ENCODE assay signal across 2 cellular contexts in the genomic region with DNA sequence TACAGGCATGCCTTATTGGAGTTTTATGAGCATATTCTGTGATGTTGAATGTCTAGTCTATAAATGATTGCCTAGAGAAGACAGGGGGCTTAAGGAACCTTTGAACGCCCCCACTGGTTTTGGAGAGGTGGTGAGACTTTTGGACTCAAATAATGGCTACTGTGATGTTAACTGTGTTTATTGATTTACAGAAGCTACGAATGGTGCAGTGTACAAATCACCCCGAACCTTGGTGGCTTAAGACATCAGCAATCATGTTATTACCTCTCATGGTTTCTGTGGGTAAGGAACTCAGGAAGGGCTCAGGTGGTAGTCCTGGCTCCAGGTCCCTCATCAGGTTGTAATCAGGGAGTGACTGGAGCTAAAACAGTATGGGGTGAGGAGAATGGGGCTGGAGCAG.
TF ChIP-seq lines count a peak whose summit lies in the region.

No MANE protein-coding gene starts in this region.

TF ChIP-seq in HepG2, 621 proteins besides CTCF, POLR2A, EP300 and RAD21 (continues in another document):
- TF ChIP-seq, protein P1, sequence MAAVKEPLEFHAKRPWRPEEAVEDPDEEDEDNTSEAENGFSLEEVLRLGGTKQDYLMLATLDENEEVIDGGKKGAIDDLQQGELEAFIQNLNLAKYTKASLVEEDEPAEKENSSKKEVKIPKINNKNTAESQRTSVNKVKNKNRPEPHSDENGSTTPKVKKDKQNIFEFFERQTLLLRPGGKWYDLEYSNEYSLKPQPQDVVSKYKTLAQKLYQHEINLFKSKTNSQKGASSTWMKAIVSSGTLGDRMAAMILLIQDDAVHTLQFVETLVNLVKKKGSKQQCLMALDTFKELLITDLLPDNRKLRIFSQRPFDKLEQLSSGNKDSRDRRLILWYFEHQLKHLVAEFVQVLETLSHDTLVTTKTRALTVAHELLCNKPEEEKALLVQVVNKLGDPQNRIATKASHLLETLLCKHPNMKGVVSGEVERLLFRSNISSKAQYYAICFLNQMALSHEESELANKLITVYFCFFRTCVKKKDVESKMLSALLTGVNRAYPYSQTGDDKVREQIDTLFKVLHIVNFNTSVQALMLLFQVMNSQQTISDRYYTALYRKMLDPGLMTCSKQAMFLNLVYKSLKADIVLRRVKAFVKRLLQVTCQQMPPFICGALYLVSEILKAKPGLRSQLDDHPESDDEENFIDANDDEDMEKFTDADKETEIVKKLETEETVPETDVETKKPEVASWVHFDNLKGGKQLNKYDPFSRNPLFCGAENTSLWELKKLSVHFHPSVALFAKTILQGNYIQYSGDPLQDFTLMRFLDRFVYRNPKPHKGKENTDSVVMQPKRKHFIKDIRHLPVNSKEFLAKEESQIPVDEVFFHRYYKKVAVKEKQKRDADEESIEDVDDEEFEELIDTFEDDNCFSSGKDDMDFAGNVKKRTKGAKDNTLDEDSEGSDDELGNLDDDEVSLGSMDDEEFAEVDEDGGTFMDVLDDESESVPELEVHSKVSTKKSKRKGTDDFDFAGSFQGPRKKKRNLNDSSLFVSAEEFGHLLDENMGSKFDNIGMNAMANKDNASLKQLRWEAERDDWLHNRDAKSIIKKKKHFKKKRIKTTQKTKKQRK (IDR thresholded peaks at IDR 0.05; ENCODE audit: low read length): no peak
- TF ChIP-seq NFKBIZ (CRISPR knock-in tag; IDR thresholded peaks at IDR 0.05): no peak
- TF ChIP-seq, protein P2, sequence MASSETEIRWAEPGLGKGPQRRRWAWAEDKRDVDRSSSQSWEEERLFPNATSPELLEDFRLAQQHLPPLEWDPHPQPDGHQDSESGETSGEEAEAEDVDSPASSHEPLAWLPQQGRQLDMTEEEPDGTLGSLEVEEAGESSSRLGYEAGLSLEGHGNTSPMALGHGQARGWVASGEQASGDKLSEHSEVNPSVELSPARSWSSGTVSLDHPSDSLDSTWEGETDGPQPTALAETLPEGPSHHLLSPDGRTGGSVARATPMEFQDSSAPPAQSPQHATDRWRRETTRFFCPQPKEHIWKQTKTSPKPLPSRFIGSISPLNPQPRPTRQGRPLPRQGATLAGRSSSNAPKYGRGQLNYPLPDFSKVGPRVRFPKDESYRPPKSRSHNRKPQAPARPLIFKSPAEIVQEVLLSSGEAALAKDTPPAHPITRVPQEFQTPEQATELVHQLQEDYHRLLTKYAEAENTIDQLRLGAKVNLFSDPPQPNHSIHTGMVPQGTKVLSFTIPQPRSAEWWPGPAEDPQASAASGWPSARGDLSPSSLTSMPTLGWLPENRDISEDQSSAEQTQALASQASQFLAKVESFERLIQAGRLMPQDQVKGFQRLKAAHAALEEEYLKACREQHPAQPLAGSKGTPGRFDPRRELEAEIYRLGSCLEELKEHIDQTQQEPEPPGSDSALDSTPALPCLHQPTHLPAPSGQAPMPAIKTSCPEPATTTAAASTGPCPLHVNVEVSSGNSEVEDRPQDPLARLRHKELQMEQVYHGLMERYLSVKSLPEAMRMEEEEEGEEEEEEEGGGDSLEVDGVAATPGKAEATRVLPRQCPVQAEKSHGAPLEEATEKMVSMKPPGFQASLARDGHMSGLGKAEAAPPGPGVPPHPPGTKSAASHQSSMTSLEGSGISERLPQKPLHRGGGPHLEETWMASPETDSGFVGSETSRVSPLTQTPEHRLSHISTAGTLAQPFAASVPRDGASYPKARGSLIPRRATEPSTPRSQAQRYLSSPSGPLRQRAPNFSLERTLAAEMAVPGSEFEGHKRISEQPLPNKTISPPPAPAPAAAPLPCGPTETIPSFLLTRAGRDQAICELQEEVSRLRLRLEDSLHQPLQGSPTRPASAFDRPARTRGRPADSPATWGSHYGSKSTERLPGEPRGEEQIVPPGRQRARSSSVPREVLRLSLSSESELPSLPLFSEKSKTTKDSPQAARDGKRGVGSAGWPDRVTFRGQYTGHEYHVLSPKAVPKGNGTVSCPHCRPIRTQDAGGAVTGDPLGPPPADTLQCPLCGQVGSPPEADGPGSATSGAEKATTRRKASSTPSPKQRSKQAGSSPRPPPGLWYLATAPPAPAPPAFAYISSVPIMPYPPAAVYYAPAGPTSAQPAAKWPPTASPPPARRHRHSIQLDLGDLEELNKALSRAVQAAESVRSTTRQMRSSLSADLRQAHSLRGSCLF (CRISPR knock-in tag; IDR thresholded peaks at IDR 0.05; ENCODE audit: borderline replicate concordance): no peak
- TF ChIP-seq SIX4 (CRISPR knock-in tag; IDR thresholded peaks at IDR 0.05): no peak
- TF ChIP-seq, protein P3, sequence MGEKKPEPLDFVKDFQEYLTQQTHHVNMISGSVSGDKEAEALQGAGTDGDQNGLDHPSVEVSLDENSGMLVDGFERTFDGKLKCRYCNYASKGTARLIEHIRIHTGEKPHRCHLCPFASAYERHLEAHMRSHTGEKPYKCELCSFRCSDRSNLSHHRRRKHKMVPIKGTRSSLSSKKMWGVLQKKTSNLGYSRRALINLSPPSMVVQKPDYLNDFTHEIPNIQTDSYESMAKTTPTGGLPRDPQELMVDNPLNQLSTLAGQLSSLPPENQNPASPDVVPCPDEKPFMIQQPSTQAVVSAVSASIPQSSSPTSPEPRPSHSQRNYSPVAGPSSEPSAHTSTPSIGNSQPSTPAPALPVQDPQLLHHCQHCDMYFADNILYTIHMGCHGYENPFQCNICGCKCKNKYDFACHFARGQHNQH (CRISPR knock-in tag; IDR thresholded peaks at IDR 0.05): no peak
- TF ChIP-seq NR3C1 (CRISPR knock-in tag; IDR thresholded peaks at IDR 0.05): no peak
- no peak for TF ChIP-seq TBX3 (IDR thresholded peaks at IDR 0.05; ENCODE audit: borderline replicate concordance)
- TF ChIP-seq ATAD3A (CRISPR knock-in tag; IDR thresholded peaks at IDR 0.05): no peak
- TF ChIP-seq SMARCE1 (IDR thresholded peaks at IDR 0.05; ENCODE audit: borderline replicate concordance): no peak
- TF ChIP-seq HIVEP1 (CRISPR knock-in tag; IDR thresholded peaks at IDR 0.05): no peak
- TF ChIP-seq NFRKB (IDR thresholded peaks at IDR 0.05): no peak
- TF ChIP-seq, protein P4, sequence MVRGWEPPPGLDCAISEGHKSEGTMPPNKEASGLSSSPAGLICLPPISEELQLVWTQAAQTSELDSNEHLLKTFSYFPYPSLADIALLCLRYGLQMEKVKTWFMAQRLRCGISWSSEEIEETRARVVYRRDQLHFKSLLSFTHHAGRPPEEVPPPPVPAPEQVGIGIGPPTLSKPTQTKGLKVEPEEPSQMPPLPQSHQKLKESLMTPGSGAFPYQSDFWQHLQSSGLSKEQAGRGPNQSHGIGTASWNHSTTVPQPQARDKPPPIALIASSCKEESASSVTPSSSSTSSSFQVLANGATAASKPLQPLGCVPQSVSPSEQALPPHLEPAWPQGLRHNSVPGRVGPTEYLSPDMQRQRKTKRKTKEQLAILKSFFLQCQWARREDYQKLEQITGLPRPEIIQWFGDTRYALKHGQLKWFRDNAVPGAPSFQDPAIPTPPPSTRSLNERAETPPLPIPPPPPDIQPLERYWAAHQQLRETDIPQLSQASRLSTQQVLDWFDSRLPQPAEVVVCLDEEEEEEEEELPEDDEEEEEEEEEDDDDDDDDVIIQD (CRISPR knock-in tag; IDR thresholded peaks at IDR 0.05; ENCODE audit: low read depth): no peak
- no peak for TF ChIP-seq KLF6 (CRISPR knock-in tag; IDR thresholded peaks at IDR 0.05)

TF ChIP-seq in H1, 55 proteins besides CTCF, POLR2A, EP300 and RAD21:
- no peak for TF ChIP-seq SP2 (IDR thresholded peaks at IDR 0.05; ENCODE audit: low read length)
- no peak for TF ChIP-seq EZH2 (IDR thresholded peaks at IDR 0.05; ENCODE audit: low read depth, low read length, severe bottlenecking)
- TF ChIP-seq, protein P5, sequence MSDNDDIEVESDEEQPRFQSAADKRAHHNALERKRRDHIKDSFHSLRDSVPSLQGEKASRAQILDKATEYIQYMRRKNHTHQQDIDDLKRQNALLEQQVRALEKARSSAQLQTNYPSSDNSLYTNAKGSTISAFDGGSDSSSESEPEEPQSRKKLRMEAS (IDR thresholded peaks at IDR 0.05): no peak
- no peak for TF ChIP-seq POLR2AphosphoS5 (IDR thresholded peaks at IDR 0.05; ENCODE audit: low read depth, low read length)
- no peak for TF ChIP-seq SRF (IDR thresholded peaks at IDR 0.05; ENCODE audit: low read depth, low read length)
- no peak for TF ChIP-seq TEAD4 (IDR thresholded peaks at IDR 0.05; ENCODE audit: low read depth, low read length)
